ENCODE assay signal across 20 cellular contexts in the genomic region with DNA sequence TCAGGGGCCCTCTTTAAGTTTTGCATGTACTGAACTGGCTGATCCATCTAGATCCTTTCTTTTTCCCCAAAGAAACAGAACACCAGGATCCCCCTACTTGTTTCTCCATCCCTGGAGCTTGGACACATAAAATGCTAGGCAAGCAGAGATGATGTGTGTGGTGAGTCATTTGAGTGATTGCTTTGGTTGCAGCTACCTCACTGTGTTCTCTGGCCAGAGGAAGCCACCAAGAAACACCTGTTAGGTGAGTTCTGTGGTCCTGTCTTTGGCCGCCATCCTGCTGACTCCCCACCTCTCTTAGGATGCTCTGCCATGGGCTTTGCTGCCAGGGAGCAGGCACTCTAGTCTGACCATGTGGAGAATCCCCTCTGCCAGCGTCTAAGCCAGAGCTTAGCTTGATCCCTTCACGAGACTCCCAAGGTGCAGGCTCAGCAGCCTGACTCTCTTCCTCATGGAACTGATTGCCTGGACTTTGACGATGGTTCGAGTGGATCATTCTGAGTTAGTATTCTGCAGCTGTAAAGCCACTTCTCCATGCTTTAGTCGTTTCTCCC. TPM values are rescaled to one million over a fixed set of nuclear protein-coding genes. Genes with fewer than 3 reads are reported as not detected.
A peak's percentile ranks its signal among the peaks of the same experiment; 100 is the strongest.
DNase-seq lines count a peak whose midpoint lies in the region; ATAC-seq, FAIRE-seq and TF ChIP-seq lines count a peak whose summit lies in the region.
"Had no signal": no experiment of that assay in that cellular context is flagged by ENCODE, and none has a peak within 500 bp of the region (broad histone marks: within the 10 kb centered on the region; RNA-seq: fewer than 3 reads in every experiment).

No MANE protein-coding gene starts in this region.

- H3K27ac ChIP-seq in HEK293 (ENCODE audit: extremely low read depth, low read depth, low read length) (no peak overlapping the region), foreskin keratinocyte (no peak overlapping the region), esophagus squamous epithelium (no peak overlapping the region)
- H3K27ac ChIP-seq: C4-2B, KMS-11 had no signal

- peak; percentile 39 for ATAC-seq in activated T-helper 17 cell treated with anti-CD3 and anti-CD28 coated beads, Interleukin-2, amount 50 U/mL, for 72 hours (replicated peaks)
- peak; percentile 20 for ATAC-seq in foreskin keratinocyte
- ATAC-seq: GM23338 had no signal

- H3K36me3 Mint-ChIP-seq in Calu3 (ENCODE audit: insufficient read depth, unreplicated experiment), result no peaks in the 10 kb centered on the region
- H3K36me3 Mint-ChIP-seq in activated T-helper 17 cell treated with anti-CD3 and anti-CD28 coated beads, Interleukin-2, amount 50 U/mL, for 72 hours (ENCODE audit: low read depth), result no peaks in the 10 kb centered on the region
- H3K36me3 Mint-ChIP-seq in activated naive CD4-positive, alpha-beta T cell treated with anti-CD3 and anti-CD28 coated beads for 36 hours (ENCODE audit: low read depth), result no peaks in the 10 kb centered on the region

- H3K27me3 Mint-ChIP-seq in Calu3 (ENCODE audit: unreplicated experiment), result peaks cover 49% of the 10 kb centered on the region
- peaks cover 13% of the 10 kb centered on the region for H3K27me3 Mint-ChIP-seq in activated T-helper 17 cell treated with anti-CD3 and anti-CD28 coated beads, Interleukin-2, amount 50 U/mL, for 72 hours
- peaks cover 14% of the 10 kb centered on the region for H3K27me3 Mint-ChIP-seq in activated naive CD4-positive, alpha-beta T cell treated with anti-CD3 and anti-CD28 coated beads for 36 hours (ENCODE audit: low read depth)

- no peaks in the 10 kb centered on the region for H3K4me1 Mint-ChIP-seq in Calu3 (ENCODE audit: low read depth, unreplicated experiment)
- no peaks in the 10 kb centered on the region for H3K4me1 Mint-ChIP-seq in activated T-helper 17 cell treated with anti-CD3 and anti-CD28 coated beads, Interleukin-2, amount 50 U/mL, for 72 hours
- peaks cover 7% of the 10 kb centered on the region for H3K4me1 Mint-ChIP-seq in activated naive CD4-positive, alpha-beta T cell treated with anti-CD3 and anti-CD28 coated beads for 36 hours (ENCODE audit: low read depth)

- no peak for FAIRE-seq in RCC 7860 (lab: Jason Lieb, UNC)
- FAIRE-seq: GM12891 had no signal

- BruUV-seq in Calu3 (replicated peaks; lab: Mats Ljungman, UMichigan), result no TSS peak

- no peak overlapping the region for H3K27ac Mint-ChIP-seq in Calu3 (ENCODE audit: unreplicated experiment)
- no peak overlapping the region for H3K27ac Mint-ChIP-seq in activated T-helper 17 cell treated with anti-CD3 and anti-CD28 coated beads, Interleukin-2, amount 50 U/mL, for 72 hours
- no peak overlapping the region for H3K27ac Mint-ChIP-seq in activated naive CD4-positive, alpha-beta T cell treated with anti-CD3 and anti-CD28 coated beads for 36 hours
- H3K27ac Mint-ChIP-seq: GM23338 had no signal

- H3K36me3 ChIP-seq in HEK293 (ENCODE audit: control insufficient read depth in 2 of 2, insufficient read depth in 1 of 2, low read length in 2 of 2), result no peaks in the 10 kb centered on the region
- no peaks in the 10 kb centered on the region for H3K36me3 ChIP-seq in esophagus squamous epithelium
- H3K36me3 ChIP-seq: MG63 had no signal

- CTCF ChIA-PET in Calu3 (lab: Charles Lee), result no interaction called here
- CTCF ChIA-PET in HEK293 (lab: Yijun Ruan, JAX), result interaction anchor here (1.1 kb wide), 1 partner anchor 45 kb away, joined by 3 read pairs; no protein-coding TSS in a partner anchor
- CTCF ChIA-PET in activated naive CD4-positive, alpha-beta T cell treated with anti-CD3 and anti-CD28 coated beads for 36 hours (lab: Charles Lee), result interaction anchor here (1.4 to 2.0 kb wide), 3 partner anchors 82 to 94 kb away, joined by 3 to 7 read pairs (median 3); no protein-coding TSS in a partner anchor

- H3K27me3 ChIP-seq in foreskin keratinocyte (peaks cover 34% of the 10 kb centered on the region), esophagus squamous epithelium (peaks cover 0 to 51% (median 0%) of the 10 kb centered on the region in 4 donors)
- H3K27me3 ChIP-seq: MG63 had no signal

- WGBS in esophagus squamous epithelium, 2 donors, result 69 to 79% methylated on average over 5 to 6 of the region's 6 CpGs

- H3K9me3 ChIP-seq in HEK293 (ENCODE audit: control insufficient read depth, insufficient read depth, low read depth, low read length) (no peaks in the 10 kb centered on the region), esophagus squamous epithelium (peaks cover 0 to 4% (median 0%) of the 10 kb centered on the region in 3 donors)

- H3K4me3 ChIP-seq in HEK293 (ENCODE audit: low read depth, low read length), result no peak overlapping the region
- no peak overlapping the region for H3K4me3 ChIP-seq in esophagus squamous epithelium
- H3K4me3 ChIP-seq: GM23338, MG63 had no signal

- TF ChIP-seq CTCF in Calu3 (IDR thresholded peaks at IDR 0.05; ENCODE audit: unreplicated experiment) (no peak), HEK293 (tag by site-specific recombination; IDR thresholded peaks at IDR 0.05) (no peak), foreskin keratinocyte (conservative IDR thresholded peaks at IDR 0.05) (no peak), esophagus squamous epithelium (IDR thresholded peaks at IDR 0.05) (no peak)

- DNase-seq in Calu3, result peak; percentile 5
- DNase-seq in foreskin keratinocyte, result no peak
- DNase-seq in RCC 7860 (ENCODE audit: low spot score), result no peak
- no peak for DNase-seq in activated naive CD4-positive, alpha-beta T cell treated with anti-CD3 and anti-CD28 coated beads for 36 hours
- no peak for DNase-seq in esophagus squamous epithelium (lab: John Stamatoyannopoulos, UW)
- DNase-seq: ACHN, MG63, NCI-H1048, NCI-H1436 treated with DMSO at 0.1 percent for 48 hours, NCI-H2029 treated with DMSO at 0.1 percent for 48 hours, NCI-H2171, NCI-H446 had no signal

- H3K9me3 Mint-ChIP-seq in Calu3 (ENCODE audit: low read depth, unreplicated experiment), result no peaks in the 10 kb centered on the region
- no peaks in the 10 kb centered on the region for H3K9me3 Mint-ChIP-seq in activated T-helper 17 cell treated with anti-CD3 and anti-CD28 coated beads, Interleukin-2, amount 50 U/mL, for 72 hours
- H3K9me3 Mint-ChIP-seq in activated naive CD4-positive, alpha-beta T cell treated with anti-CD3 and anti-CD28 coated beads for 36 hours, result no peaks in the 10 kb centered on the region
- H3K9me3 Mint-ChIP-seq: GM23338 had no signal

- POLR2A ChIA-PET in HEK293 (lab: Yijun Ruan, JAX), result interaction anchor here (0.5 kb wide), 1 partner anchor 11 kb away, joined by 6 read pairs; no protein-coding TSS in a partner anchor

- no peaks in the 10 kb centered on the region for H3K4me1 ChIP-seq in HEK293 (ENCODE audit: control insufficient read depth, insufficient read depth, low read length)
- no peaks in the 10 kb centered on the region for H3K4me1 ChIP-seq in foreskin keratinocyte
- no peaks in the 10 kb centered on the region for H3K4me1 ChIP-seq in esophagus squamous epithelium

- H3K4me3 Mint-ChIP-seq in Calu3 (ENCODE audit: low read depth, unreplicated experiment), result no peak overlapping the region
- no peak overlapping the region for H3K4me3 Mint-ChIP-seq in activated T-helper 17 cell treated with anti-CD3 and anti-CD28 coated beads, Interleukin-2, amount 50 U/mL, for 72 hours
- no peak overlapping the region for H3K4me3 Mint-ChIP-seq in activated naive CD4-positive, alpha-beta T cell treated with anti-CD3 and anti-CD28 coated beads for 36 hours
- H3K4me3 Mint-ChIP-seq: GM23338 had no signal

- no peak for TF ChIP-seq POLR2A in esophagus squamous epithelium (IDR thresholded peaks at IDR 0.05)

- intact Hi-C loops in Calu3 (cut with micrococcal nuclease; ENCODE audit: unreplicated experiment), result no loop called here
- intact Hi-C loops in activated naive CD4-positive, alpha-beta T cell treated with anti-CD3 and anti-CD28 coated beads for 36 hours (cut with micrococcal nuclease), result no loop called here
- intact Hi-C loops in esophagus squamous epithelium (cut with DNase I), result no loop called here

RNA-seq across cellular contexts. Expression of gene DENND1A, which starts 27.3 kb away (rescaled TPM):
- 13.0 and 13.1 TPM in 2 replicates for total RNA-seq in Calu3 (2022)
- 10 to 100 TPM; 19.3 to 22.8 TPM for total RNA-seq in activated T-helper 17 cell treated with anti-CD3 and anti-CD28 coated beads, Interleukin-2, amount 50 U/mL, for 72 hours
- 16.2 and 16.6 TPM in 2 replicates for total RNA-seq in foreskin keratinocyte
- polyA plus RNA-seq in foreskin keratinocyte, result 14.5 and 15.0 TPM in 2 replicates
- 10 to 100 TPM; 28.4 to 29.6 TPM for total RNA-seq in activated naive CD4-positive, alpha-beta T cell treated with anti-CD3 and anti-CD28 coated beads for 36 hours
- 10 to 100 TPM in 3 of 4 donors, 1 to 10 TPM in 1; 5.3 to 16.0 (median 12.9) TPM for total RNA-seq in esophagus squamous epithelium

RNA-seq across cellular contexts. Expression of gene LHX2, which starts 54.3 kb away (rescaled TPM):
- total RNA-seq in Calu3 (2022) (not detected in 2 replicates), foreskin keratinocyte (not detected in 2 replicates), esophagus squamous epithelium (under 1 TPM in 1 of 4 donors, not detected in 3; 0.22 TPM)
- total RNA-seq in activated T-helper 17 cell treated with anti-CD3 and anti-CD28 coated beads, Interleukin-2, amount 50 U/mL, for 72 hours, result not detected
- not detected in 2 replicates for polyA plus RNA-seq in foreskin keratinocyte
- not detected for total RNA-seq in activated naive CD4-positive, alpha-beta T cell treated with anti-CD3 and anti-CD28 coated beads for 36 hours
- total RNA-seq: OCI-LY7; T-helper 1 cell treated with Interleukin-12 subunit alpha and Interleukin-12 subunit beta and Interleukin-4 antibody, amounts not matched to agents 30 ng/mL and 1 ng/mL, for 36 hours had no signal
- polyA plus RNA-seq: GM23338 had no signal
